In genomic region chrX:12946406-12946805, GRCh38 we compare ENCODE assay signal across 1 cellular context.
TF ChIP-seq lines count a peak whose summit lies in the region.

No MANE protein-coding gene starts in this region.

TF ChIP-seq in K562, 482 proteins besides CTCF, POLR2A, EP300 and RAD21:
- no peak for TF ChIP-seq HMGN3 (IDR thresholded peaks at IDR 0.05; ENCODE audit: borderline replicate concordance, extremely low read depth, insufficient read length, low read depth, low read length)
- no peak for TF ChIP-seq ZNF76 (CRISPR knock-in tag; IDR thresholded peaks at IDR 0.05; ENCODE audit: borderline replicate concordance)
- TF ChIP-seq L3MBTL2 (IDR thresholded peaks at IDR 0.05): no peak
